ENCODE assay signal across 1 cellular context in the genomic region with DNA sequence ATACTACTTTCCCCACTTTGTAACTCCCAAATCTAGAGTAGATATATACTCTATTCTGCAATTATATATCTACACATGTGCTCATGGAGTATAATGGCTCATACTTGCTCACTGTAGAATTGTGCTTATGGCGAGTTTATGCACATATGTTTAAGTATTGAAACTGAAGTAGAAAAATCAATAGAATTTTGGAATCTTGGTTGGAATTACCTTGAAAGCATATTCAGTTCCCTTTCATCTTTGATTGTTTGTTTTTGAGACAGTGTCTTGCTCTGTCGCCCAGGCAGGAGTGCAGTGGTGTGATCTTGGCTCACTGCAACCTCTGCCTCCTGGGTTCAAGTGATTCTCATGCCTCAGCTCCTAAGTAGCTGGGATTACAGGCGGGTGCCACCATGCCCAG.
A peak's percentile ranks its signal among the peaks of the same experiment; 100 is the strongest.
TF ChIP-seq lines count a peak whose summit lies in the region.

No MANE protein-coding gene starts in this region.

TF ChIP-seq in HepG2, 621 proteins besides CTCF, POLR2A, EP300 and RAD21:
- TF ChIP-seq NFKB2 (CRISPR knock-in tag; IDR thresholded peaks at IDR 0.05; ENCODE audit: borderline replicate concordance) (no peak), MAFG (CRISPR knock-in tag; IDR thresholded peaks at IDR 0.05) (no peak), AKAP8 (CRISPR knock-in tag; IDR thresholded peaks at IDR 0.05) (no peak), MZF1 (CRISPR knock-in tag; IDR thresholded peaks at IDR 0.05; ENCODE audit: borderline replicate concordance) (no peak), IRF2 (CRISPR knock-in tag; IDR thresholded peaks at IDR 0.05) (no peak), ZNF501 (CRISPR knock-in tag; IDR thresholded peaks at IDR 0.05) (no peak), TCF12 (IDR thresholded peaks at IDR 0.05) (no peak), TCF12 (CRISPR knock-in tag; IDR thresholded peaks at IDR 0.05) (no peak), HOXD1 (CRISPR knock-in tag; IDR thresholded peaks at IDR 0.05) (no peak), ZNF557 (CRISPR knock-in tag; IDR thresholded peaks at IDR 0.05) (no peak), KDM4B (CRISPR knock-in tag; IDR thresholded peaks at IDR 0.05) (no peak), ELF3 (CRISPR knock-in tag; IDR thresholded peaks at IDR 0.05) (no peak), SALL1 (CRISPR knock-in tag; IDR thresholded peaks at IDR 0.05) (peak; percentile 32; the same call in 1 of the 2 replicates), YEATS4 (CRISPR knock-in tag; IDR thresholded peaks at IDR 0.05; ENCODE audit: borderline replicate concordance) (no peak), THAP11 (CRISPR knock-in tag; IDR thresholded peaks at IDR 0.05) (no peak), MIXL1 (CRISPR knock-in tag; IDR thresholded peaks at IDR 0.05) (no peak), ZNF816 (CRISPR knock-in tag; IDR thresholded peaks at IDR 0.05; ENCODE audit: borderline replicate concordance) (no peak), PHF8 (CRISPR knock-in tag; IDR thresholded peaks at IDR 0.05) (no peak), TGIF2 (CRISPR knock-in tag; IDR thresholded peaks at IDR 0.05) (no peak), RARA (CRISPR knock-in tag; IDR thresholded peaks at IDR 0.05) (0 out of 2 replicates have a peak, but pooled peaks have one; percentile 10), TCF7 (IDR thresholded peaks at IDR 0.05; ENCODE audit: low read depth) (0 out of 2 replicates have a peak, but pooled peaks have one; percentile 39), TBP (CRISPR knock-in tag; IDR thresholded peaks at IDR 0.05) (no peak), CENPT (CRISPR knock-in tag; IDR thresholded peaks at IDR 0.05; ENCODE audit: low read depth) (no peak), POGK (CRISPR knock-in tag; conservative IDR thresholded peaks at IDR 0.05) (no peak), ZNF768 (CRISPR knock-in tag; IDR thresholded peaks at IDR 0.05) (no peak), ZNF264 (CRISPR knock-in tag; IDR thresholded peaks at IDR 0.05) (no peak), TOE1 (CRISPR knock-in tag; IDR thresholded peaks at IDR 0.05) (no peak), TFE3 (CRISPR knock-in tag; IDR thresholded peaks at IDR 0.05) (no peak), ZNF703 (CRISPR knock-in tag; IDR thresholded peaks at IDR 0.05; ENCODE audit: borderline replicate concordance) (no peak), HMGA1 (CRISPR knock-in tag; conservative IDR thresholded peaks at IDR 0.05) (no peak), BCL6 (CRISPR knock-in tag; IDR thresholded peaks at IDR 0.05) (peak; percentile 98), ARID5B (CRISPR knock-in tag; IDR thresholded peaks at IDR 0.05) (peak; percentile 33; the same call in 1 of the 2 replicates), ZBTB8A (CRISPR knock-in tag; IDR thresholded peaks at IDR 0.05; ENCODE audit: borderline replicate concordance, low read depth) (no peak), ONECUT2 (CRISPR knock-in tag; IDR thresholded peaks at IDR 0.05) (peak; percentile 54), MTA1 (CRISPR knock-in tag; IDR thresholded peaks at IDR 0.05; ENCODE audit: borderline replicate concordance) (no peak)
- TF ChIP-seq, protein P1, sequence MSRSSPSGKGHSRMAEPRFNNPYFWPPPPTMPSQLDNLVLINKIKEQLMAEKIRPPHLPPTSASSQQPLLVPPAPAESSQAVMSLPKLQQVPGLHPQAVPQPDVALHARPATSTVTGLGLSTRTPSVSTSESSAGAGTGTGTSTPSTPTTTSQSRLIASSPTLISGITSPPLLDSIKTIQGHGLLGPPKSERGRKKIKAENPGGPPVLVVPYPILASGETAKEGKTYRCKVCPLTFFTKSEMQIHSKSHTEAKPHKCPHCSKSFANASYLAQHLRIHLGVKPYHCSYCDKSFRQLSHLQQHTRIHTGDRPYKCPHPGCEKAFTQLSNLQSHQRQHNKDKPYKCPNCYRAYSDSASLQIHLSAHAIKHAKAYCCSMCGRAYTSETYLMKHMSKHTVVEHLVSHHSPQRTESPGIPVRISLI (CRISPR knock-in tag; IDR thresholded peaks at IDR 0.05; ENCODE audit: borderline replicate concordance), result no peak
- TF ChIP-seq, protein P2, sequence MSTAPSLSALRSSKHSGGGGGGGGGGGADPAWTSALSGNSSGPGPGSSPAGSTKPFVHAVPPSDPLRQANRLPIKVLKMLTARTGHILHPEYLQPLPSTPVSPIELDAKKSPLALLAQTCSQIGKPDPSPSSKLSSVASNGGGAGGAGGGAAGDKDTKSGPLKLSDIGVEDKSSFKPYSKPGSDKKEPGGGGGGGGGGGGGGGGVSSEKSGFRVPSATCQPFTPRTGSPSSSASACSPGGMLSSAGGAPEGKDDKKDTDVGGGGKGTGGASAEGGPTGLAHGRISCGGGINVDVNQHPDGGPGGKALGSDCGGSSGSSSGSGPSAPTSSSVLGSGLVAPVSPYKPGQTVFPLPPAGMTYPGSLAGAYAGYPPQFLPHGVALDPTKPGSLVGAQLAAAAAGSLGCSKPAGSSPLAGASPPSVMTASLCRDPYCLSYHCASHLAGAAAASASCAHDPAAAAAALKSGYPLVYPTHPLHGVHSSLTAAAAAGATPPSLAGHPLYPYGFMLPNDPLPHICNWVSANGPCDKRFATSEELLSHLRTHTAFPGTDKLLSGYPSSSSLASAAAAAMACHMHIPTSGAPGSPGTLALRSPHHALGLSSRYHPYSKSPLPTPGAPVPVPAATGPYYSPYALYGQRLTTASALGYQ (CRISPR knock-in tag; IDR thresholded peaks at IDR 0.05), result no peak
- TF ChIP-seq, protein P3, sequence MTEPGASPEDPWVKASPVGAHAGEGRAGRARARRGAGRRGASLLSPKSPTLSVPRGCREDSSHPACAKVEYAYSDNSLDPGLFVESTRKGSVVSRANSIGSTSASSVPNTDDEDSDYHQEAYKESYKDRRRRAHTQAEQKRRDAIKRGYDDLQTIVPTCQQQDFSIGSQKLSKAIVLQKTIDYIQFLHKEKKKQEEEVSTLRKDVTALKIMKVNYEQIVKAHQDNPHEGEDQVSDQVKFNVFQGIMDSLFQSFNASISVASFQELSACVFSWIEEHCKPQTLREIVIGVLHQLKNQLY (CRISPR knock-in tag; IDR thresholded peaks at IDR 0.05), result no peak
